Comparison of ENCODE assay signal across 8 cellular contexts in the genomic region with DNA sequence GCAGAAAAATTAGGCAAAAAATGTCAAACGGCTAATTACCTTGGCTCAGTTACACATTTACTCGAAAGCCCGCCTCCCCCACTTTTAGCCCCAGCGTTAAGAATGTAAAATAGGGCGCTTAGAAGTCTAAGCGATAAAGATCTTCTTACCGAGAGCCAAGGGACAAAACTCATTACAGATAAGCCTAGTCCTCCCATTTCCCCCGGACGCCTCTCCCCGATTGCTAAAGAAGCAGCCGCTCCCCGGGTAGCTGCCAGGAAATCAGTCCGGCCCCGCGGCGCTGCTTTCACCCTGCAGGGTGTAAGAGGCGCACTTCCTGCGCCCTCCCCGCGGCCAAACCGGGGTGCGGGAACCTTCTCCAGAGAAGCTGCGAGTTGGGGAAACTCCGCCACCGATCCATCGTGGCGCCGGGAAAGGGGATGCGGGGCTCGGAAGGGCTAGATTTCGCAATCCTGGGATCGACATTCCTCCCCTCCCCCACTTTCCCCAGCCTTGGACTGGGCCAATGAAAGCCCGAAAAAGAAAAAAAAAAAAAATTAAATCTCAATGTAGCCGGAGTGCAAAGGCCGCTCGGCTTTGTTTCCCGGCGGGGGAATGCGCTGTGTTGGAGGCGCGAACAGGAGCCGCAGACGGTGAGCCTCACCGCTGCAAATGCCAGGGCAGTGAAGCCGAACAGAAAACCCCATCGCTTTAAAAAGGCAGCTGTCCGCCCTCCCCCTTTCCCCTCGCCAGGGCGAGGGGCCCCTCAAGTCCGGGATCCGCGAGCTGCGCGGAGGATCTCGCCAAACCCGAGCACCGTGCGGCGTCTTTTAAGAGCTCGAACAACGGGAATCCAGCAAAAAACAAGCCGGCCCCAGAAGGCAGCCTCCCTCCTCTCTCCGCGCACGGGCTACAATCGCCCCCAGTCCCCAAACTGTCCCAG. TPM values are rescaled to one million over a fixed set of nuclear protein-coding genes. Genes with fewer than 3 reads are reported as not detected.
A peak's percentile ranks its signal among the peaks of the same experiment; 100 is the strongest.
DNase-seq lines count a peak whose midpoint lies in the region; ATAC-seq lines count a peak whose summit lies in the region.

No MANE protein-coding gene starts in this region.

- ATAC-seq in HG02678 (IDR thresholded peaks at IDR 0.05; ENCODE audit: unreplicated experiment): peak; percentile 57

- peaks cover 21% of the 10 kb centered on the region for H3K4me1 Mint-ChIP-seq in activated naive CD4-positive, alpha-beta T cell treated with anti-CD3 and anti-CD28 coated beads for 36 hours (ENCODE audit: low read depth)
- H3K4me1 Mint-ChIP-seq in activated naive CD8-positive, alpha-beta T cell (ENCODE audit: low read depth): peaks cover 16% of the 10 kb centered on the region

- peak; percentile 77 for DNase-seq in activated naive CD4-positive, alpha-beta T cell treated with anti-CD3 and anti-CD28 coated beads for 36 hours
- no peak for DNase-seq in activated naive CD4-positive, alpha-beta T cell treated with anti-CD3 and anti-CD28 coated beads, Interleukin-2, amount 50 U/mL, for 16 hours
- DNase-seq in NCI-H2196 (lab: John Stamatoyannopoulos, UW; ENCODE audit: unreplicated experiment) (peak; percentile 44), head of caudate nucleus (peak in 41 of 42 donors; percentile 37 to 86 (median 72)), occipital lobe (lab: John Stamatoyannopoulos, UW) (peak; percentile 43), NCI-H187 treated with DMSO at 0.1 percent for 48 hours (lab: John Stamatoyannopoulos, UW) (no peak)

- no peaks in the 10 kb centered on the region for H3K9me3 Mint-ChIP-seq in activated naive CD4-positive, alpha-beta T cell treated with anti-CD3 and anti-CD28 coated beads for 36 hours
- no peaks in the 10 kb centered on the region for H3K9me3 Mint-ChIP-seq in activated naive CD8-positive, alpha-beta T cell (ENCODE audit: low read depth)

- CTCF ChIA-PET in activated naive CD4-positive, alpha-beta T cell treated with anti-CD3 and anti-CD28 coated beads for 36 hours (lab: Charles Lee): interaction anchor here (0.6 to 0.7 kb wide), 4 partner anchors 30 to 627 kb away, joined by 3 read pairs; no protein-coding TSS in a partner anchor

- no peak overlapping the region for H3K27ac Mint-ChIP-seq in activated naive CD4-positive, alpha-beta T cell treated with anti-CD3 and anti-CD28 coated beads for 36 hours
- no peak overlapping the region for H3K27ac Mint-ChIP-seq in activated naive CD8-positive, alpha-beta T cell

- H3K4me3 Mint-ChIP-seq in activated naive CD4-positive, alpha-beta T cell treated with anti-CD3 and anti-CD28 coated beads for 36 hours: peak overlapping the region; percentile 79
- peak overlapping the region; percentile 70 for H3K4me3 Mint-ChIP-seq in activated naive CD8-positive, alpha-beta T cell

- H3K27me3 Mint-ChIP-seq in activated naive CD4-positive, alpha-beta T cell treated with anti-CD3 and anti-CD28 coated beads for 36 hours (ENCODE audit: low read depth): peaks cover 59% of the 10 kb centered on the region
- H3K27me3 Mint-ChIP-seq in activated naive CD8-positive, alpha-beta T cell: peaks cover 27% of the 10 kb centered on the region

- H3K36me3 Mint-ChIP-seq in activated naive CD4-positive, alpha-beta T cell treated with anti-CD3 and anti-CD28 coated beads for 36 hours (ENCODE audit: low read depth): no peaks in the 10 kb centered on the region
- no peaks in the 10 kb centered on the region for H3K36me3 Mint-ChIP-seq in activated naive CD8-positive, alpha-beta T cell

- intact Hi-C loops in activated naive CD4-positive, alpha-beta T cell treated with anti-CD3 and anti-CD28 coated beads for 36 hours (cut with micrococcal nuclease): loop anchor here (1.0 to 5.0 kb wide), 5 partner anchors 39 to 627 kb away; partner anchors contain the start of gene FHIT
- intact Hi-C loops in head of caudate nucleus (cut with DNase I): no loop called here

RNA-seq across cellular contexts. Expression of gene PTPRG, which starts 0.7 kb away (rescaled TPM):
- under 1 TPM; 0.24 to 0.37 TPM for total RNA-seq in activated naive CD4-positive, alpha-beta T cell treated with anti-CD3 and anti-CD28 coated beads for 36 hours
- total RNA-seq in occipital lobe: 81.4 TPM

Comparison
In these comparisons a context has a peak if more than half of its experiments do, and no peak if none do; other contexts are left out.
1. DNase-seq: peak in activated naive CD4-positive, alpha-beta T cell treated with anti-CD3 and anti-CD28 coated beads for 36 hours (single experiment), NCI-H2196 (single experiment), head of caudate nucleus (41 of 42) and occipital lobe (single experiment); none in activated naive CD4-positive, alpha-beta T cell treated with anti-CD3 and anti-CD28 coated beads, Interleukin-2, amount 50 U/mL, for 16 hours (single experiment) and NCI-H187 treated with DMSO at 0.1 percent for 48 hours (single experiment).
2. RNA of gene PTPRG, which starts 0.7 kb away (total RNA-seq): 81.4 TPM in occipital lobe (single experiment); 0.24 to 0.37 TPM in activated naive CD4-positive, alpha-beta T cell treated with anti-CD3 and anti-CD28 coated beads for 36 hours; every median in the first group is over 10 times any median in the second.